8 cellular contexts compared by ENCODE assay signal in genomic region chr11:119615003-119615878, GRCh38.
DNase-seq lines count a peak whose midpoint lies in the region; ATAC-seq and TF ChIP-seq lines count a peak whose summit lies in the region.

No MANE protein-coding gene starts in this region.

- peak; percentile 84 for ATAC-seq in HG02938 (IDR thresholded peaks at IDR 0.05; ENCODE audit: unreplicated experiment)
- no peak for ATAC-seq in activated CD8-positive, alpha-beta T cell treated with anti-CD3 and anti-CD28 coated beads, Interleukin-2, amount 10 ng/mL, durations not matched to agents 7 days and 5 days

- no peak for TF ChIP-seq CTCF in GM13977 (IDR thresholded peaks at IDR 0.05; ENCODE audit: extremely low read depth, insufficient read depth, missing control alignments)

- in situ Hi-C loops in GM13977 (cut with MboI; ENCODE audit: low pct_unique_long_range_greater_than_20kb, low sequenced_read_pairs, unreplicated experiment): no loop called here

- no peak overlapping the region for H3K4me3 Mint-ChIP-seq in activated CD8-positive, alpha-beta T cell treated with anti-CD3 and anti-CD28 coated beads, Interleukin-2, amount 10 ng/mL, durations not matched to agents 7 days and 5 days

- DNase-seq in EH (ENCODE audit: low read depth) (peak; percentile 75), SW480 (ENCODE audit: low spot score) (peak; percentile 85), inferior parietal cortex (ENCODE audit: extremely low spot score) (peak; percentile 61), GM13977 (ENCODE audit: low spot score) (no peak), NCI-H2081 (lab: John Stamatoyannopoulos, UW) (no peak), NCI-H748 treated with DMSO at 0.1 percent for 48 hours (lab: John Stamatoyannopoulos, UW) (no peak)
- no peak for DNase-seq in activated CD8-positive, alpha-beta T cell treated with anti-CD3 and anti-CD28 coated beads, Interleukin-2, amount 10 ng/mL, durations not matched to agents 7 days and 5 days

- POLR2A ChIA-PET in activated CD8-positive, alpha-beta T cell treated with anti-CD3 and anti-CD28 coated beads, Interleukin-2, amount 10 ng/mL, durations not matched to agents 7 days and 5 days (lab: Charles Lee): no interaction called here

- CTCF ChIA-PET in activated CD8-positive, alpha-beta T cell treated with anti-CD3 and anti-CD28 coated beads, Interleukin-2, amount 10 ng/mL, durations not matched to agents 7 days and 5 days (lab: Charles Lee): interaction anchor here (0.9 kb wide), 2 partner anchors 10 to 114 kb away, joined by 3 to 5 read pairs; partner anchors contain the start of gene NECTIN1

- no peaks in the 10 kb centered on the region for H3K36me3 Mint-ChIP-seq in activated CD8-positive, alpha-beta T cell treated with anti-CD3 and anti-CD28 coated beads, Interleukin-2, amount 10 ng/mL, durations not matched to agents 7 days and 5 days (ENCODE audit: low read depth)

- H3K27me3 Mint-ChIP-seq in activated CD8-positive, alpha-beta T cell treated with anti-CD3 and anti-CD28 coated beads, Interleukin-2, amount 10 ng/mL, durations not matched to agents 7 days and 5 days (ENCODE audit: low read depth): peaks cover 12% of the 10 kb centered on the region

- no peaks in the 10 kb centered on the region for H3K4me1 Mint-ChIP-seq in activated CD8-positive, alpha-beta T cell treated with anti-CD3 and anti-CD28 coated beads, Interleukin-2, amount 10 ng/mL, durations not matched to agents 7 days and 5 days (ENCODE audit: low read depth)

- H3K27ac Mint-ChIP-seq in activated CD8-positive, alpha-beta T cell treated with anti-CD3 and anti-CD28 coated beads, Interleukin-2, amount 10 ng/mL, durations not matched to agents 7 days and 5 days: no peak overlapping the region

- no peaks in the 10 kb centered on the region for H3K9me3 Mint-ChIP-seq in activated CD8-positive, alpha-beta T cell treated with anti-CD3 and anti-CD28 coated beads, Interleukin-2, amount 10 ng/mL, durations not matched to agents 7 days and 5 days (ENCODE audit: insufficient read depth)

Comparison
In these comparisons a context has a peak if more than half of its experiments do, and no peak if none do; other contexts are left out.
1. DNase-seq: peak in EH (single experiment), SW480 (single experiment) and inferior parietal cortex (single experiment); none in activated CD8-positive, alpha-beta T cell treated with anti-CD3 and anti-CD28 coated beads, Interleukin-2, amount 10 ng/mL, durations not matched to agents 7 days and 5 days (single experiment), GM13977 (single experiment), NCI-H2081 (0 of 2) and NCI-H748 treated with DMSO at 0.1 percent for 48 hours (single experiment).